In genomic region chr6:23445157-23445710, GRCh38 we compare ENCODE assay signal across 16 cellular contexts.
A peak's percentile ranks its signal among the peaks of the same experiment; 100 is the strongest.
DNase-seq lines count a peak whose midpoint lies in the region; ATAC-seq and TF ChIP-seq lines count a peak whose summit lies in the region.
"Had no signal": no experiment of that assay in that cellular context is flagged by ENCODE, and none has a peak within 500 bp of the region (broad histone marks: within the 10 kb centered on the region; RNA-seq: fewer than 3 reads in every experiment).

No MANE protein-coding gene starts in this region.

- no peaks in the 10 kb centered on the region for H3K27me3 ChIP-seq in GM23338 (ENCODE audit: insufficient read depth)

- H3K27ac ChIP-seq in GM23338 (ENCODE audit: low read depth) = no peak overlapping the region
- H3K27ac ChIP-seq: skin epidermis had no signal

- no peak for TF ChIP-seq CTCF in GM23338 (conservative IDR thresholded peaks at IDR 0.05; ENCODE audit: low read depth in 2 of 2)
- TF ChIP-seq CTCF in foreskin fibroblast (IDR thresholded peaks at IDR 0.05; ENCODE audit: low read depth, low read length) = no peak
- no peak for TF ChIP-seq CTCF in neural crest cell (conservative IDR thresholded peaks at IDR 0.05)
- no peak for TF ChIP-seq CTCF in lower leg skin (IDR thresholded peaks at IDR 0.05)

- H3K9me2 ChIP-seq in GM23338 (ENCODE audit: insufficient read depth) = no peaks in the 10 kb centered on the region

- no peaks in the 10 kb centered on the region for H3K36me3 Mint-ChIP-seq in GM23338 (ENCODE audit: low read depth)
- no peaks in the 10 kb centered on the region for H3K36me3 Mint-ChIP-seq in neural crest cell (ENCODE audit: low read depth)

- peaks cover 14% of the 10 kb centered on the region; the same call in 2 of the 3 replicates for H3K4me1 Mint-ChIP-seq in GM23338
- H3K4me1 Mint-ChIP-seq in neural crest cell = peaks cover 56% of the 10 kb centered on the region
- H3K4me1 Mint-ChIP-seq: central memory CD8-positive, alpha-beta T cell had no signal

- H2AFZ ChIP-seq in GM23338 = peak overlapping the region; percentile 72; the same call in 1 of the 2 replicates

- H3K9me3 Mint-ChIP-seq in GM23338 = no peaks in the 10 kb centered on the region
- no peaks in the 10 kb centered on the region for H3K9me3 Mint-ChIP-seq in neural crest cell

- no peaks in the 10 kb centered on the region for H3K79me2 ChIP-seq in GM23338 (replicated peaks; ENCODE audit: insufficient read depth)

- no peaks in the 10 kb centered on the region for H4K20me1 ChIP-seq in GM23338 (replicated peaks; ENCODE audit: insufficient read depth)

- no peaks in the 10 kb centered on the region for H3F3A ChIP-seq in GM23338 (replicated peaks; ENCODE audit: low read depth)

- H3K4me1 ChIP-seq in GM23338 (ENCODE audit: insufficient read depth) = no peaks in the 10 kb centered on the region

- no peak overlapping the region for H3K4me3 ChIP-seq in GM23338
- H3K4me3 ChIP-seq in foreskin fibroblast (ENCODE audit: low read depth in 1 of 2, low read length in 2 of 2) = no peak overlapping the region
- no peak overlapping the region for H3K4me3 ChIP-seq in lower leg skin (ENCODE audit: low read depth, poor library complexity, severe bottlenecking)
- H3K4me3 ChIP-seq: skin epidermis had no signal

- H3K27me3 Mint-ChIP-seq in GM23338 (ENCODE audit: insufficient read depth, low read depth, poor library complexity) = peaks cover 5% of the 10 kb centered on the region
- no peaks in the 10 kb centered on the region for H3K27me3 Mint-ChIP-seq in neural crest cell (ENCODE audit: low read depth)
- H3K27me3 Mint-ChIP-seq: central memory CD8-positive, alpha-beta T cell; effector memory CD8-positive, alpha-beta T cell had no signal

- H3K4me3 Mint-ChIP-seq in GM23338 (no peak overlapping the region), neural crest cell (no peak overlapping the region)
- H3K4me3 Mint-ChIP-seq: activated T-cell treated with anti-CD3 and anti-CD28 coated beads, Interleukin-2, amount 50 U/mL, for 4 hours; central memory CD8-positive, alpha-beta T cell; effector memory CD8-positive, alpha-beta T cell; H9 had no signal

- intact Hi-C loops in lower leg skin (cut with DNase I; ENCODE audit: low total_unique reads) = loop anchor here (10.0 kb wide), 1 partner anchor 1280 kb away; no protein-coding TSS in a partner anchor

- H3K27ac Mint-ChIP-seq in GM23338 (0 out of 2 replicates have a peak overlapping the region, but pooled peaks have one; percentile 30), neural crest cell (ENCODE audit: unreplicated experiment) (peak overlapping the region; percentile 36)
- H3K27ac Mint-ChIP-seq: effector memory CD8-positive, alpha-beta T cell; H9 had no signal

- no peaks in the 10 kb centered on the region for H3K36me3 ChIP-seq in GM23338 (ENCODE audit: insufficient read depth)

- 49 to 54% methylated on average over 5 of the region's 5 CpGs for WGBS in lower leg skin, 2 donors

- TF ChIP-seq POLR2A in lower leg skin (IDR thresholded peaks at IDR 0.05) = no peak

- ATAC-seq in GM23338 (no peak), SK-N-SH treated with all-trans-retinoic acid at 6 μM for 48 hours (peak; percentile 83)
- ATAC-seq: activated T-cell treated with anti-CD3 and anti-CD28 coated beads, Interleukin-2, amount 50 U/mL, for 4 hours; effector memory CD8-positive, alpha-beta T cell had no signal

- DNase-seq in GM23338 (ENCODE audit: low spot score) = no peak
- DNase-seq in foreskin fibroblast = peak; percentile 15 to 69
- DNase-seq in neural crest cell (ENCODE audit: low read depth, low spot score) = no peak
- DNase-seq in germinal center (ENCODE audit: low spot score) = no peak
- DNase-seq in lower leg skin (ENCODE audit: low spot score in 2 of 2) = no peak
- no peak for DNase-seq in effector CD4-positive, alpha-beta T cell
- DNase-seq in GOT3 (lab: John Stamatoyannopoulos, UW) = no peak
- DNase-seq: activated CD4-positive, alpha-beta T cell treated with anti-CD3 and anti-CD28 coated beads, Interleukin-2, amount 50 U/mL, for 4 hours; activated T-cell treated with anti-CD3 and anti-CD28 coated beads, Interleukin-2, amount 50 U/mL, for 4 hours; effector memory CD8-positive, alpha-beta T cell; H9; NCI-H1417 treated with DMSO at 0.1 percent for 48 hours; nucleus accumbens had no signal

- no peak overlapping the region for H3K4me2 ChIP-seq in GM23338

TF ChIP-seq in GM23338, 12 proteins besides CTCF, POLR2A, EP300 and RAD21:
- no peak for TF ChIP-seq STAT1 (IDR thresholded peaks at IDR 0.05; ENCODE audit: unreplicated experiment)
- TF ChIP-seq REST (IDR thresholded peaks at IDR 0.05; ENCODE audit: unreplicated experiment) = no peak

TF ChIP-seq in SK-N-SH treated with all-trans-retinoic acid at 6 μM for 48 hours, 23 proteins besides CTCF, POLR2A, EP300 and RAD21:
- TF ChIP-seq TOX (CRISPR knock-in tag; IDR thresholded peaks at IDR 0.05; ENCODE audit: borderline replicate concordance) = peak; percentile 93
- peak; percentile 70; the same call in 1 of the 2 replicates for TF ChIP-seq TSHZ2 (CRISPR knock-in tag; IDR thresholded peaks at IDR 0.05)
- TF ChIP-seq ZC3H10 (CRISPR knock-in tag; IDR thresholded peaks at IDR 0.05) = peak; percentile 83
- TF ChIP-seq ESRRG (CRISPR knock-in tag; IDR thresholded peaks at IDR 0.05) = peak; percentile 36; the same call in 1 of the 2 replicates
- TF ChIP-seq CSDC2 (CRISPR knock-in tag; IDR thresholded peaks at IDR 0.05) = no peak
- peak; percentile 95 for TF ChIP-seq ISL1 (CRISPR knock-in tag; IDR thresholded peaks at IDR 0.05)
- 0 out of 2 replicates have a peak, but pooled peaks have one; percentile 23 for TF ChIP-seq CREB5 (CRISPR knock-in tag; IDR thresholded peaks at IDR 0.05; ENCODE audit: low read depth)
- TF ChIP-seq OSR1 (CRISPR knock-in tag; IDR thresholded peaks at IDR 0.05) = no peak
- TF ChIP-seq RARB (CRISPR knock-in tag; IDR thresholded peaks at IDR 0.05) = 0 out of 2 replicates have a peak, but pooled peaks have one; percentile 42
- no peak for TF ChIP-seq GLIS3 (CRISPR knock-in tag; IDR thresholded peaks at IDR 0.05)
- TF ChIP-seq CSRNP3 (CRISPR knock-in tag; IDR thresholded peaks at IDR 0.05) = no peak; the same call in 1 of the 2 replicates
- no peak for TF ChIP-seq ZNF565 (CRISPR knock-in tag; conservative IDR thresholded peaks at IDR 0.05; ENCODE audit: low read depth)
- peak; percentile 28; the same call in 1 of the 2 replicates for TF ChIP-seq SNAI2 (CRISPR knock-in tag; IDR thresholded peaks at IDR 0.05)

Comparison
In these comparisons a context has a peak if more than half of its experiments do, and no peak if none do; other contexts are left out.
1. DNase-seq: peak in foreskin fibroblast (2 of 2); none in GM23338 (single experiment), neural crest cell (single experiment), germinal center (single experiment), lower leg skin (0 of 2), effector CD4-positive, alpha-beta T cell (single experiment) and GOT3 (single experiment).